In the genomic region with DNA sequence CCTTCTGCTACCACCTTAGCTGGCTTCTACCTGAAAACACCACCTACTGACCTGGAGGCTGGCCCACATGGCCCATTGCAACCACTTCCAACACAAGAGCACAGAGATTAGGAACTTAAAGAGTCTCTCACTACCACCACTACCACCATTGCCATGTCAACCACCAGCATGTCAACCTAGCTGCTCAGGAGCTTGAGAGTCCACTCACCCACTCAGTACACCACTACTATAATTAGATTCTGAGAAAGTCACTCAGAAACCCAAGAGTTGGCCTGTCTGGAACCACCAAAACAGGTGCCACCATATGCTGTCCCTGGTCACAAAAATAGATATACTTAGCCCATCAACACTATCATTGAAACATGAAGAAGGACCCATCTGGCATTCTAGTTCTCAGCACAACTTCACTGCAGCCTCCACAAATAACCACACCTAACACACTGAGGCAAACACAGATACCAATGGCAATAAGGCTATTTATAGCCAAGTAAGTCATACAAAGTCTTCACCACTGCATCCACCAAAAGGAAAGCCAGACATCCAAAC, we compare ENCODE assay signal across 25 cellular contexts.
"Had no signal": no experiment of that assay in that cellular context is flagged by ENCODE, and none has a peak within 500 bp of the region (broad histone marks: within the 10 kb centered on the region; RNA-seq: fewer than 3 reads in every experiment).

No MANE protein-coding gene starts in this region.

- H3K4me1 Mint-ChIP-seq: T-cell had no signal

- H3K9ac ChIP-seq: SK-N-SH had no signal

- DNase-seq: IMR-90; Kasumi-1; KG1; MV-4-11; NCI-H1048; NCI-H1105; NCI-H1417; NCI-H146; NCI-H187; NCI-H2029; NCI-H2081 treated with DMSO at 0.1 percent for 48 hours; NCI-H2171; NCI-H226; NCI-H446; NCI-H510A; NCI-H524 treated with DMSO at 0.1 percent for 48 hours; NCI-H69; NCI-H774; NK-92 treated with Interleukin-12 subunit alpha and Interleukin-12 subunit beta, amount 100 ng/mL, for 24 hours; PC-3; SHP77; SK-N-SH; SW 1271; T-cell had no signal

- H3K27me3 Mint-ChIP-seq: T-cell had no signal

- H3K36me3 Mint-ChIP-seq: T-cell had no signal

- H3K4me2 ChIP-seq: SK-N-SH had no signal

- H3K27ac ChIP-seq: RWPE1 had no signal

- H3K9me3 ChIP-seq: SK-N-SH had no signal

- H3K27ac Mint-ChIP-seq: T-cell had no signal

- H3K4me3 Mint-ChIP-seq: T-cell had no signal
